Comparison of ENCODE assay signal across 8 cellular contexts in genomic region chr18:23452728-23453656, GRCh38. TPM values are rescaled to one million over a fixed set of nuclear protein-coding genes. Genes with fewer than 3 reads are reported as not detected.
DNase-seq lines count a peak whose midpoint lies in the region; ATAC-seq, FAIRE-seq and TF ChIP-seq lines count a peak whose summit lies in the region.

Gene RIOK3, plus strand, starts transcription at chr18:23453287. Its CDS starts 153 bp downstream, at chr18:23453440.

- dilution Hi-C loops in endothelial cell of umbilical vein (cut with MboI; ENCODE audit: extremely low pct_ligation_motif_present, low sequenced_read_pairs) = no loop called here

- H3K4me3 ChIP-seq in OCI-LY7 (ENCODE audit: low read depth, low read length, poor library complexity, severe bottlenecking) (peak within 1 kb of the TSS; percentile 87), endothelial cell of umbilical vein (replicated peaks in 1 of 3; ENCODE audit: insufficient read depth in 1 of 3, low read depth in 1 of 3, low read length in 3 of 3) (peak within 1 kb of the TSS; percentile 61 to 80 (median 79))

- H3K9me3 ChIP-seq in OCI-LY7 (ENCODE audit: low read length) (no peaks in the 10 kb centered on the region), endothelial cell of umbilical vein (replicated peaks; ENCODE audit: control insufficient read depth, insufficient read depth, low read length) (no peaks in the 10 kb centered on the region)

- H3K79me2 ChIP-seq in OCI-LY7 (ENCODE audit: insufficient read depth, low read depth, low read length) = peaks cover 44% of the 10 kb centered on the region
- H3K79me2 ChIP-seq in endothelial cell of umbilical vein (ENCODE audit: control insufficient read depth, insufficient read depth, low read length) = peaks cover 46% of the 10 kb centered on the region

- BruUV-seq in OCI-LY7 (replicated peaks; lab: Mats Ljungman, UMichigan) (no TSS peak), endothelial cell of umbilical vein (replicated peaks; lab: Mats Ljungman, UMichigan) (TSS peak; percentile 76)

- peak within 1 kb of the TSS; percentile 88 for H3K4me2 ChIP-seq in OCI-LY7 (ENCODE audit: low read length)
- H3K4me2 ChIP-seq in endothelial cell of umbilical vein (ENCODE audit: insufficient read depth, low read length) = peak within 1 kb of the TSS; percentile 85

- H3K27ac ChIP-seq in OCI-LY7 (ENCODE audit: low read depth, low read length, poor library complexity, severe bottlenecking) (peak within 1 kb of the TSS; percentile 22), endothelial cell of umbilical vein (ENCODE audit: insufficient read depth, low read depth, low read length) (peak within 1 kb of the TSS; percentile 81)

- peaks cover 21% of the 10 kb centered on the region for H3K36me3 ChIP-seq in OCI-LY7 (ENCODE audit: insufficient read depth, low read length)
- H3K36me3 ChIP-seq in endothelial cell of umbilical vein (ENCODE audit: control insufficient read depth in 2 of 2, extremely low read depth in 1 of 2, insufficient read depth in 2 of 2, low read length in 2 of 2) = no peaks in the 10 kb centered on the region

- H4K20me1 ChIP-seq in OCI-LY7 (ENCODE audit: insufficient read depth, low read length) (peaks cover 8% of the 10 kb centered on the region; the same call in 1 of the 2 replicates), endothelial cell of umbilical vein (replicated peaks; ENCODE audit: control insufficient read depth, extremely low read depth, insufficient read depth, low read length) (no peaks in the 10 kb centered on the region)

- POLR2A ChIA-PET in OCI-LY7 (lab: Charles Lee) = interaction anchor here (0.6 to 2.4 kb wide), 13 partner anchors 8 to 487 kb away, joined by 3 to 13 read pairs (median 4); no protein-coding TSS in a partner anchor
- POLR2A ChIA-PET in endothelial cell of umbilical vein (lab: Charles Lee) = interaction anchor here (1.0 kb wide), 1 partner anchor 10 kb away, joined by 5 read pairs; no protein-coding TSS in a partner anchor

- no peak for TF ChIP-seq CTCF in D721Med (IDR thresholded peaks at IDR 0.05; ENCODE audit: insufficient read depth, missing control alignments)
- TF ChIP-seq CTCF in OCI-LY7 (conservative IDR thresholded peaks at IDR 0.05; ENCODE audit: low read length) = no peak
- TF ChIP-seq CTCF in endothelial cell of umbilical vein (IDR thresholded peaks at IDR 0.05; ENCODE audit: extremely low read depth in 1 of 2, insufficient read depth in 1 of 2, low read depth in 1 of 2, low read length in 2 of 2) = no peak

- no peaks in the 10 kb centered on the region for H3K27me3 ChIP-seq in endothelial cell of umbilical vein (ENCODE audit: control insufficient read depth in 2 of 2, insufficient read depth in 2 of 2, low read length in 2 of 2)

- ATAC-seq in GM21526 (IDR thresholded peaks at IDR 0.05; ENCODE audit: low FRiP score, unreplicated experiment) = peak; percentile 95

- H2AFZ ChIP-seq in OCI-LY7 (ENCODE audit: low read length) = peak within 1 kb of the TSS; percentile 97
- peak within 1 kb of the TSS; percentile 80 for H2AFZ ChIP-seq in endothelial cell of umbilical vein (ENCODE audit: low read depth, low read length)

- peak; percentile 99 for DNase-seq in D721Med (ENCODE audit: insufficient read length, low spot score)
- DNase-seq in HuH-7.5 (ENCODE audit: low spot score) = peak; percentile 87
- peak; percentile 96 for DNase-seq in OCI-LY7 (ENCODE audit: low spot score)
- DNase-seq in activated T-cell treated with anti-CD3 and anti-CD28 coated beads for 1 hour (ENCODE audit: low read depth) = peak; percentile 75
- DNase-seq in endothelial cell of umbilical vein (ENCODE audit: low read depth, low spot score) = peak; percentile 94
- DNase-seq in middle frontal gyrus (ENCODE audit: extremely low spot score, low spot score) = peak; percentile 98
- peak; percentile 93 to 96 for DNase-seq in stimulated activated CD8-positive, alpha-beta memory T cell treated with anti-CD3 and anti-CD28 coated beads, Interleukin-2, amount 100 ng/mL, for 48 hours (ENCODE audit: low read depth in 2 of 2)

- H3K4me1 ChIP-seq in OCI-LY7 (ENCODE audit: insufficient read depth, low read length, poor library complexity, severe bottlenecking) (peaks cover 17% of the 10 kb centered on the region), endothelial cell of umbilical vein (ENCODE audit: control insufficient read depth, extremely low read depth, insufficient read depth, low read length) (peaks cover 14% of the 10 kb centered on the region)

- no peaks in the 10 kb centered on the region for H3K9me2 ChIP-seq in OCI-LY7 (ENCODE audit: insufficient read depth, low read length)

- intact Hi-C loops in OCI-LY7 (cut with micrococcal nuclease; ENCODE audit: unreplicated experiment) (loop anchor here (1.0 to 2.0 kb wide), 2 partner anchors 30 to 46 kb away; no protein-coding TSS in a partner anchor), endothelial cell of umbilical vein (cut with micrococcal nuclease) (loop anchor here (2.0 to 5.0 kb wide), 2 partner anchors 16 to 316 kb away; partner anchors contain the start of gene CABLES1)

- peak; percentile 62 for TF ChIP-seq POLR2A in endothelial cell of umbilical vein (IDR thresholded peaks at IDR 0.05; ENCODE audit: low read depth, low read length)

- CTCF ChIA-PET in OCI-LY7 (lab: Charles Lee; ENCODE audit: unreplicated experiment) = interaction anchor here (0.5 to 1.4 kb wide), 2 partner anchors 45 to 203 kb away, joined by 3 to 6 read pairs; no protein-coding TSS in a partner anchor
- CTCF ChIA-PET in endothelial cell of umbilical vein (lab: Charles Lee) = interaction anchor here (0.9 to 2.2 kb wide), 7 partner anchors 15 to 421 kb away, joined by 3 to 11 read pairs (median 5); a partner anchor contains a TSS

- no peaks in the 10 kb centered on the region for H3K9me1 ChIP-seq in endothelial cell of umbilical vein (replicated peaks; ENCODE audit: control insufficient read depth, extremely low read depth, insufficient read depth, low read length)

- peak within 1 kb of the TSS; percentile 85 for H3K9ac ChIP-seq in endothelial cell of umbilical vein (replicated peaks; ENCODE audit: extremely low read depth, insufficient read depth, low read length)

- FAIRE-seq in D721Med (lab: Jason Lieb, UNC) (peak; percentile 16), endothelial cell of umbilical vein (lab: Jason Lieb, UNC) (peak; percentile 92)

TF ChIP-seq in endothelial cell of umbilical vein, 7 proteins besides CTCF, POLR2A, EP300 and RAD21:
- TF ChIP-seq EZH2 (IDR thresholded peaks at IDR 0.05; ENCODE audit: borderline replicate concordance, low read depth, low read length, severe bottlenecking) (no peak), POLR2AphosphoS5 (IDR thresholded peaks at IDR 0.05; ENCODE audit: insufficient read depth, low read depth, low read length) (peak; percentile 68)

RNA-seq across cellular contexts. Expression of gene RIOK3, which starts in this region (rescaled TPM):
- 18.1 and 26.6 TPM in 2 replicates for total RNA-seq in OCI-LY7 (2014; rRNA removed; shearing (Covaris generic))
- total RNA-seq in OCI-LY7 (2022) (52.2 and 52.4 TPM in 2 replicates), endothelial cell of umbilical vein (50.7 and 55.7 TPM in 2 replicates)
- polyA plus RNA-seq in endothelial cell of umbilical vein = 12.4 and 14.8 TPM in 2 replicates
- 18.1 and 19.6 TPM in 2 replicates for polyA plus RNA-seq in endothelial cell of umbilical vein (2011; cell fraction: cytosol; rRNA removed)
- polyA plus RNA-seq in endothelial cell of umbilical vein (2011; cell fraction: nucleus; rRNA removed) = 49.5 and 55.9 TPM in 2 replicates
- polyA plus RNA-seq in endothelial cell of umbilical vein (2012) = 40.6 and 42.5 TPM in 2 replicates
- polyA minus RNA-seq in endothelial cell of umbilical vein = 25.1 and 27.5 TPM in 2 replicates
- polyA minus RNA-seq in endothelial cell of umbilical vein (2011; cell fraction: cytosol; rRNA and poly(A)+ RNA removed) = 29.1 TPM
- 30.4 and 37.9 TPM in 2 replicates for polyA minus RNA-seq in endothelial cell of umbilical vein (2011; cell fraction: nucleus; rRNA and poly(A)+ RNA removed)

Comparison
In these comparisons a context has a peak if more than half of its experiments do, and no peak if none do; other contexts are left out.
1. Peak in every context shown above with its lines: DNase-seq, ATAC-seq, H3K4me3 ChIP-seq and H3K27ac ChIP-seq.